Comparison of ENCODE assay signal across 12 cellular contexts in genomic region chr17:4407851-4408250, GRCh38. TPM values are rescaled to one million over a fixed set of nuclear protein-coding genes. Genes with fewer than 3 reads are reported as not detected.
A peak's percentile ranks its signal among the peaks of the same experiment; 100 is the strongest.
DNase-seq lines count a peak whose midpoint lies in the region; FAIRE-seq and TF ChIP-seq lines count a peak whose summit lies in the region.
"Had no signal": no experiment of that assay in that cellular context is flagged by ENCODE, and none has a peak within 500 bp of the region (broad histone marks: within the 10 kb centered on the region; RNA-seq: fewer than 3 reads in every experiment).

No MANE protein-coding gene starts in this region.

- intact Hi-C loops in transverse colon (cut with DNase I; ENCODE audit: low total_unique reads) = no loop called here

- in situ Hi-C loops in GM23248 (cut with MboI) = no loop called here
- in situ Hi-C loops in transverse colon (cut with MboI; ENCODE audit: low pct_ligation_motif_present in 1 of 4, low pct_unique_long_range_greater_than_20kb in 1 of 4, low sequenced_read_pairs in 3 of 4) = no loop called here

- no peak overlapping the region for H3K4ac ChIP-seq in H1 (replicated peaks; ENCODE audit: insufficient read length, low read depth, low read length)

- no peak overlapping the region for H3K4me3 ChIP-seq in GM23248
- no peak overlapping the region for H3K4me3 ChIP-seq in H1 (ENCODE audit: extremely low read depth in 1 of 4, insufficient read depth in 2 of 4, low read depth in 3 of 4, low read length in 4 of 4)
- H3K4me3 ChIP-seq in small intestine (ENCODE audit: low read depth in 1 of 2, low read length in 2 of 2) = no peak overlapping the region
- no peak overlapping the region for H3K4me3 ChIP-seq in transverse colon
- H3K4me3 ChIP-seq: thoracic aorta had no signal

- H2BK5ac ChIP-seq in H1 (ENCODE audit: low read depth, low read length) = no peak overlapping the region

- H3K18ac ChIP-seq in H1 (ENCODE audit: extremely low read depth, low read length) = no peak overlapping the region; the same call in 1 of the 2 replicates

- H3K4me1 ChIP-seq in GM23248 (ENCODE audit: insufficient read depth) (no peaks in the 10 kb centered on the region), H1 (replicated peaks in 1 of 4; ENCODE audit: control insufficient read depth in 3 of 4, insufficient read depth in 4 of 4, low read length in 3 of 4) (peaks cover 0 to 5% (median 2%) of the 10 kb centered on the region in 4 experiments; a peak in 4 of 7 replicates), small intestine (ENCODE audit: control insufficient read depth in 2 of 2, insufficient read depth in 1 of 2, low read depth in 1 of 2, low read length in 1 of 2) (no peaks in the 10 kb centered on the region), transverse colon (peaks cover 0 to under 1% (median 0%) of the 10 kb centered on the region in 4 donors)

- H3K14ac ChIP-seq in H1 (ENCODE audit: insufficient read length) = no peak overlapping the region

- FAIRE-seq in H1 (lab: Jason Lieb, UNC) = no peak
- no peak for FAIRE-seq in small intestine (lab: Jason Lieb, UNC)

- no peak overlapping the region for H3K27ac ChIP-seq in GM23248
- H3K27ac ChIP-seq in H1 (ENCODE audit: low read depth, low read length) = no peak overlapping the region
- no peak overlapping the region for H3K27ac ChIP-seq in small intestine (ENCODE audit: low read depth in 1 of 2, low read length in 1 of 2)
- H3K27ac ChIP-seq in transverse colon = no peak overlapping the region
- H3K27ac ChIP-seq: thoracic aorta had no signal

- H3K4me2 ChIP-seq in GM23248 (ENCODE audit: unreplicated experiment) (no peak overlapping the region), H1 (ENCODE audit: insufficient read depth in 1 of 2, low read depth in 2 of 2, low read length in 2 of 2) (no peak overlapping the region)

- TF ChIP-seq RAD21 in H1 (IDR thresholded peaks at IDR 0.05 in 1 of 2, conservative IDR thresholded peaks at IDR 0.05 in 1 of 2; ENCODE audit: low read depth in 2 of 2, low read length in 2 of 2) = no peak

- 81 to 84% methylated on average over 8 of the region's 8 CpGs for WGBS in GM23248 (ENCODE audit: low coverage in 1 of 2, low lambda C conversion rate in 2 of 2, missing lambda C conversion rate in 2 of 2), 2 experiments
- 87% methylated on average over 8 of the region's 8 CpGs; no CpG with 5 or more reads in 1 of the 2 experiments for WGBS in H1 (ENCODE audit: extremely low coverage in 1 of 2, insufficient coverage in 1 of 2, insufficient read length in 1 of 2, insufficient replicate concordance in 2 of 2, low coverage in 1 of 2, low lambda C conversion rate in 2 of 2, missing lambda C conversion rate in 1 of 2), 2 experiments
- WGBS in small intestine, 3 donors = 63 to 84% (median 76%) methylated on average over 8 of the region's 8 CpGs
- 64 to 80% methylated on average over 7 to 8 of the region's 8 CpGs for WGBS in transverse colon (ENCODE audit: low coverage in 1 of 2), 2 donors

- no peak overlapping the region for H3K56ac ChIP-seq in H1 (replicated peaks; ENCODE audit: insufficient read length, low read depth, low read length)

- H2BK20ac ChIP-seq in H1 (ENCODE audit: low read length) = 0 out of 2 replicates have a peak overlapping the region, but pooled peaks have one; percentile 32

- H4K8ac ChIP-seq in H1 (ENCODE audit: extremely low read depth, insufficient read depth, low read length) = no peak overlapping the region

- no peaks in the 10 kb centered on the region for H3K79me2 ChIP-seq in GM23248 (ENCODE audit: insufficient read depth)
- H3K79me2 ChIP-seq in H1 (ENCODE audit: control insufficient read depth in 1 of 2, insufficient read depth in 2 of 2, low read length in 2 of 2) = no peaks in the 10 kb centered on the region

- POLR2A ChIA-PET in H1 (lab: Charles Lee; ENCODE audit: partially characterized antibody) = interaction anchor here (0.6 to 1.5 kb wide), 2 partner anchors 11 to 135 kb away, joined by 3 to 8 read pairs; no protein-coding TSS in a partner anchor

- CTCF ChIA-PET in H1 (lab: Charles Lee; ENCODE audit: partially characterized antibody) = interaction anchor here (0.6 to 4.4 kb wide), 9 partner anchors 9 to 207 kb away, joined by 3 to 23 read pairs (median 3); no protein-coding TSS in a partner anchor

- H3K36me3 ChIP-seq in GM23248 (ENCODE audit: low read depth) (no peaks in the 10 kb centered on the region), H1 (ENCODE audit: control insufficient read depth in 2 of 4, insufficient read depth in 4 of 4, low read length in 3 of 4) (no peaks in the 10 kb centered on the region), small intestine (ENCODE audit: control insufficient read depth in 2 of 2, insufficient read depth in 2 of 2, low read length in 2 of 2) (no peaks in the 10 kb centered on the region), transverse colon (no peaks in the 10 kb centered on the region)
- H3K36me3 ChIP-seq: thoracic aorta had no signal

- no peaks in the 10 kb centered on the region for H3K9me2 ChIP-seq in GM23248 (ENCODE audit: insufficient read depth)

- TF ChIP-seq CTCF in H1 (IDR thresholded peaks at IDR 0.05; ENCODE audit: control extremely low read depth in 1 of 3, insufficient read depth in 1 of 3, low read depth in 1 of 3, low read length in 3 of 3) (no peak), transverse colon (IDR thresholded peaks at IDR 0.05) (no peak)

- H4K5ac ChIP-seq in H1 (ENCODE audit: insufficient read length, low read depth, low read length) = no peak overlapping the region

- no peak overlapping the region for H2BK15ac ChIP-seq in H1 (ENCODE audit: low read length)

- TF ChIP-seq EP300 in H1 (IDR thresholded peaks at IDR 0.05; ENCODE audit: borderline replicate concordance in 1 of 2, low read depth in 2 of 2, low read length in 2 of 2) (no peak), transverse colon (IDR thresholded peaks at IDR 0.05; ENCODE audit: low read depth) (no peak)

- no peaks in the 10 kb centered on the region for H3K23me2 ChIP-seq in H1 (ENCODE audit: low read depth, low read length)

- no peaks in the 10 kb centered on the region for H4K20me1 ChIP-seq in GM23248 (ENCODE audit: insufficient read depth)
- no peaks in the 10 kb centered on the region for H4K20me1 ChIP-seq in H1 (replicated peaks in 1 of 2; ENCODE audit: control insufficient read depth in 1 of 2, insufficient read depth in 2 of 2, low read length in 2 of 2)

- no peak overlapping the region for H3K23ac ChIP-seq in H1 (ENCODE audit: insufficient read length)

- peak; percentile 32 for DNase-seq in GM23248
- peak; percentile 10 for DNase-seq in NCI-H774 (lab: John Stamatoyannopoulos, UW)
- no peak for DNase-seq in H1 (ENCODE audit: low read depth in 1 of 2, low spot score in 2 of 2)
- peak; percentile 54 for DNase-seq in small intestine
- no peak for DNase-seq in NCI-H345 (lab: John Stamatoyannopoulos, UW)
- DNase-seq in activated CD4-positive, alpha-beta T cell treated with anti-CD3 and anti-CD28 coated beads, Interleukin-2, amount 50 U/mL, for 4 hours = no peak
- no peak for DNase-seq in transverse colon
- DNase-seq: amygdala; GDM1; naive thymus-derived CD4-positive, alpha-beta T cell; NCI-H524 had no signal

- H3F3A ChIP-seq in GM23248 (ENCODE audit: insufficient read depth) = no peaks in the 10 kb centered on the region

- no peaks in the 10 kb centered on the region for H3K27me3 ChIP-seq in GM23248 (replicated peaks; ENCODE audit: insufficient read depth)
- no peaks in the 10 kb centered on the region for H3K27me3 ChIP-seq in H1 (replicated peaks in 1 of 4; ENCODE audit: control insufficient read depth in 3 of 4, extremely low read depth in 1 of 4, insufficient read depth in 3 of 4, low read length in 3 of 4)
- H3K27me3 ChIP-seq in small intestine (ENCODE audit: control insufficient read depth in 2 of 2, insufficient read depth in 2 of 2, low read length in 2 of 2) = no peaks in the 10 kb centered on the region
- no peaks in the 10 kb centered on the region for H3K27me3 ChIP-seq in transverse colon

- no peak overlapping the region for H2BK120ac ChIP-seq in H1 (replicated peaks; ENCODE audit: low read depth, low read length)

- H3K79me1 ChIP-seq in H1 (ENCODE audit: low read depth, low read length) = no peaks in the 10 kb centered on the region

- H3K9me3 ChIP-seq in GM23248 (ENCODE audit: low read depth) (no peaks in the 10 kb centered on the region), H1 (ENCODE audit: insufficient read depth in 2 of 2, low read depth in 1 of 2, low read length in 1 of 2) (no peaks in the 10 kb centered on the region), small intestine (ENCODE audit: control insufficient read depth, low read depth) (no peaks in the 10 kb centered on the region), transverse colon (no peaks in the 10 kb centered on the region)
- H3K9me3 ChIP-seq: thoracic aorta had no signal

- no peak overlapping the region for H4K91ac ChIP-seq in H1 (replicated peaks; ENCODE audit: insufficient read length, low read length)

- H3K9ac ChIP-seq in GM23248 (no peak overlapping the region), H1 (replicated peaks in 1 of 4; ENCODE audit: extremely low read depth in 1 of 4, low read depth in 3 of 4, low read length in 3 of 4) (no peak overlapping the region)

- no peak overlapping the region for H2AK5ac ChIP-seq in H1 (ENCODE audit: low read depth, low read length)

- H2BK12ac ChIP-seq in H1 (ENCODE audit: low read depth, low read length) = no peak overlapping the region

- H2AFZ ChIP-seq in GM23248 (no peak overlapping the region), H1 (ENCODE audit: low read length) (no peak overlapping the region)

- TF ChIP-seq POLR2A in H1 (IDR thresholded peaks at IDR 0.05; ENCODE audit: control extremely low read depth in 1 of 2, low read depth in 2 of 2, low read length in 2 of 2) = no peak
- no peak for TF ChIP-seq POLR2A in transverse colon (IDR thresholded peaks at IDR 0.05)

RNA-seq across cellular contexts. Expression of gene SPNS3, which starts 25.9 kb away (rescaled TPM):
- total RNA-seq in GM23248 (2014; rRNA removed; shearing (Covaris generic)) = not detected in 2 replicates
- polyA plus RNA-seq in GM23248 (2016; fragmentation: Nextera tagmentation; extraction: Ambion mirVana) = not detected in 2 replicates
- not detected in 2 replicates for total RNA-seq in H1 (2021; fragmentation: NEBNext Ultra II Directional; extraction: Animal tissue kit (Norgen Biotek cat#: 25700))
- 0.08 TPM in 1 of 2 replicates, not detected in the other for polyA plus RNA-seq in H1 (2011; rRNA removed)
- 0.04 TPM for polyA plus RNA-seq in H1 (2011; cell fraction: cytosol; rRNA removed)
- polyA plus RNA-seq in H1 (2011; cell fraction: nucleus; rRNA removed) = not detected
- not detected in 4 replicates for polyA plus RNA-seq in H1 (2012, experiment 1 of 2)
- not detected for polyA plus RNA-seq in H1 (2012, experiment 2 of 2)
- 0.06 TPM for polyA plus RNA-seq in H1 (2013, experiment 1 of 2)
- polyA plus RNA-seq in H1 (2013, experiment 2 of 2) = 0.02 TPM
- polyA minus RNA-seq in H1 (2011; rRNA and poly(A)+ RNA removed) = not detected in 2 replicates
- not detected for polyA minus RNA-seq in H1 (2011; cell fraction: cytosol; rRNA and poly(A)+ RNA removed)
- polyA minus RNA-seq in H1 (2011; cell fraction: nucleus; rRNA and poly(A)+ RNA removed) = not detected
- polyA plus RNA-seq in small intestine = 1 to 10 TPM in 2 of 3 donors, under 1 TPM in 1; 0.45 to 2.4 (median 2.4) TPM
- total RNA-seq in transverse colon = not detected

RNA-seq across cellular contexts. Expression of gene UBE2G1, which starts 41.4 kb away (rescaled TPM):
- 37.8 and 39.2 TPM in 2 replicates for total RNA-seq in GM23248 (2014; rRNA removed; shearing (Covaris generic))
- polyA plus RNA-seq in GM23248 (2016; fragmentation: Nextera tagmentation; extraction: Ambion mirVana) (49.4 and 55.8 TPM in 2 replicates), H1 (2011; rRNA removed) (57.8 and 73.9 TPM in 2 replicates), small intestine (10 to 100 TPM; 15.7 to 41.3 (median 21.5) TPM)
- 168 and 170 TPM in 2 replicates for total RNA-seq in H1 (2021; fragmentation: NEBNext Ultra II Directional; extraction: Animal tissue kit (Norgen Biotek cat#: 25700))
- 76.4 TPM for polyA plus RNA-seq in H1 (2011; cell fraction: cytosol; rRNA removed)
- 44.5 TPM for polyA plus RNA-seq in H1 (2011; cell fraction: nucleus; rRNA removed)
- 74.2 to 100 TPM (median 93.0 TPM) in 4 replicates for polyA plus RNA-seq in H1 (2012, experiment 1 of 2)
- polyA plus RNA-seq in H1 (2012, experiment 2 of 2) = 39.9 TPM
- 88.5 TPM for polyA plus RNA-seq in H1 (2013, experiment 1 of 2)
- 88.7 TPM for polyA plus RNA-seq in H1 (2013, experiment 2 of 2)
- 55.5 and 68.1 TPM in 2 replicates for polyA minus RNA-seq in H1 (2011; rRNA and poly(A)+ RNA removed)
- polyA minus RNA-seq in H1 (2011; cell fraction: cytosol; rRNA and poly(A)+ RNA removed) = 94.1 TPM
- 74.8 TPM for polyA minus RNA-seq in H1 (2011; cell fraction: nucleus; rRNA and poly(A)+ RNA removed)
- 100 to 1,000 TPM in 1 of 4 donors, 10 to 100 TPM in 3; 41.6 to 104 (median 53.0) TPM for total RNA-seq in transverse colon

Comparison
In these comparisons a context has a peak if more than half of its experiments do, and no peak if none do; other contexts are left out.
1. DNase-seq: peak in GM23248 (single experiment), NCI-H774 (single experiment) and small intestine (single experiment); none in H1 (0 of 2), NCI-H345 (single experiment), activated CD4-positive, alpha-beta T cell treated with anti-CD3 and anti-CD28 coated beads, Interleukin-2, amount 50 U/mL, for 4 hours (0 of 2) and transverse colon (single experiment).